In the genomic region with DNA sequence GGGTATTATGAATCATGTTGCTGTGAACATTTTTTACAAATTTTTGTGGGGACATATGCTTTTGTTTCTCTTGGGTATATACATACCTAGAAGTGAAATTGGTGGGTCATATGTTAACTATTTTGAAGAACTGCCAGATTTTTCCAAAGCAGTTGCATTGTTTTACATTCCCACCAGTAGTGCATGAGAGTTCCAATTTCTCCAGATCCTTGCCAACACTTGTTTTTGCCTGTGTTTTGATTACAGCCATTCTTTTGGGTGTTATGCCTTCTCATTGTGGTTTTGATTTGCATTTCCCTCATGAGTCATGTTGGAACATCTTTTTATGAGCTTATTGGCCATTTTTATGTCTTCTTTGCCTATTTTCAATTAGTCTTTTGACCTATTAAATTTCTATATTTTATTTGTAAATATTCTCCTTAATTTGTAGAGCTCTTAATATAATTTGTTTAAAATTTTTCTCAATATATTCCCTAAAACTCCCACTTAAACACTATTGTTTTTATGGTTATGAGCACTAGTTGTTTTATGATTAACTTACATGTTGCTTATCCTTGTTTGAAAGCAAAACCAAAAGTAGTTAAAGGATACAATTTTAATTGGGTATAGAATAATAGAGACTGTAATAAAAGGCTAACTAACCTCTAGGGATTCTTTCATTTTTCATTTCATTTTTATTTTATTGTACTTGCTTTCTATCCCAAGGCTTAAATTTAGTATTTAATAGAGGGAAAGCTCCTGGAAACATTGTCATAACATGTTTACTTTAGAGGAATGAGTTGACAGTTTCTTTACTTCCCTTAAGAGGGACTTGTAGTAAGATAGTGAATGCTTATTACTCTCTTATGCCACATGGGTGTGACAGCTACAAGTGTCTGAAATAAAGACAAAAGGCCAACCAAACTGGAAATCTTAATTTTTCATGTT, we compare ENCODE assay signal across 8 cellular contexts. TPM values are rescaled to one million over a fixed set of nuclear protein-coding genes. Genes with fewer than 3 reads are reported as not detected.
DNase-seq lines count a peak whose midpoint lies in the region; ATAC-seq and TF ChIP-seq lines count a peak whose summit lies in the region.

No MANE protein-coding gene starts in this region.

- H3K4me1 ChIP-seq in OCI-LY1 (ENCODE audit: insufficient read depth, low read length, severe bottlenecking) (peaks cover 46% of the 10 kb centered on the region), psoas muscle (peaks cover 50% of the 10 kb centered on the region)

- no peak for ATAC-seq in psoas muscle
- ATAC-seq in GM18909 (IDR thresholded peaks at IDR 0.05; ENCODE audit: poor library complexity, unreplicated experiment) = no peak

- H3K36me3 ChIP-seq in OCI-LY1 (ENCODE audit: insufficient read depth, low read length) (peaks cover 15% of the 10 kb centered on the region), psoas muscle (ENCODE audit: insufficient read depth in 1 of 2, low read depth in 1 of 2) (peaks cover 2 to 12% of the 10 kb centered on the region in 2 donors)

- peak; percentile 36 for DNase-seq in GM03348 (ENCODE audit: low spot score)
- DNase-seq in choroid plexus epithelial cell (ENCODE audit: low read depth) = peak; percentile 86
- no peak for DNase-seq in psoas muscle
- no peak for DNase-seq in posterior vena cava (ENCODE audit: low spot score)
- DNase-seq in DMS114 treated with DMSO at 0.1 percent for 48 hours (lab: John Stamatoyannopoulos, UW; ENCODE audit: unreplicated experiment) = no peak
- DNase-seq in NCI-H2029 (lab: John Stamatoyannopoulos, UW) = no peak

- peaks cover 6% of the 10 kb centered on the region for H3F3A ChIP-seq in OCI-LY1 (ENCODE audit: insufficient read depth, low read length)

- no peak overlapping the region for H3K4me2 ChIP-seq in OCI-LY1 (ENCODE audit: low read length)

- no peaks in the 10 kb centered on the region for H3K27me3 ChIP-seq in OCI-LY1 (ENCODE audit: insufficient read depth, low read length)
- no peaks in the 10 kb centered on the region for H3K27me3 ChIP-seq in psoas muscle (ENCODE audit: insufficient read depth in 3 of 3, low read length in 2 of 3)

- no peaks in the 10 kb centered on the region for H4K20me1 ChIP-seq in OCI-LY1 (ENCODE audit: insufficient read depth, low read length)

- H3K27ac ChIP-seq in OCI-LY1 (ENCODE audit: low read depth, low read length, poor library complexity, severe bottlenecking) = peak overlapping the region; percentile 60
- H3K27ac ChIP-seq in psoas muscle = peak overlapping the region; percentile 76

- peaks cover 81% of the 10 kb centered on the region for H3K79me2 ChIP-seq in OCI-LY1 (ENCODE audit: insufficient read depth, low read length)

- H3K4me3 ChIP-seq in OCI-LY1 (ENCODE audit: low read depth, low read length, poor library complexity, severe bottlenecking) (no peak overlapping the region), choroid plexus epithelial cell (ENCODE audit: low read depth, low read length) (no peak overlapping the region), psoas muscle (peak overlapping the region; percentile 26)

- intact Hi-C loops in psoas muscle (cut with DNase I) = no loop called here
- intact Hi-C loops in posterior vena cava (cut with DNase I) = no loop called here

- TF ChIP-seq CTCF in OCI-LY1 (IDR thresholded peaks at IDR 0.05; ENCODE audit: low read length) (no peak), choroid plexus epithelial cell (conservative IDR thresholded peaks at IDR 0.05; ENCODE audit: low read depth, low read length) (no peak), psoas muscle (IDR thresholded peaks at IDR 0.05) (no peak)

- no peaks in the 10 kb centered on the region for H3K9me2 ChIP-seq in OCI-LY1 (ENCODE audit: low read depth, low read length)

- no peak overlapping the region for H3K9ac ChIP-seq in OCI-LY1 (ENCODE audit: low read length)

- H3K9me3 ChIP-seq in OCI-LY1 (ENCODE audit: low read length) (0 out of 2 replicates have a peak, but pooled peaks cover 3% of the 10 kb centered on the region), psoas muscle (no peaks in the 10 kb centered on the region)

- H2AFZ ChIP-seq in OCI-LY1 (ENCODE audit: low read length) = no peak overlapping the region

RNA-seq across cellular contexts. Expression of gene UBR2, which starts 5.5 kb away (rescaled TPM):
- total RNA-seq in psoas muscle (10 to 100 TPM; 33.6 to 40.2 (median 34.3) TPM), posterior vena cava (10 to 100 TPM; 29.3 to 29.4 TPM)
- polyA plus RNA-seq in psoas muscle = 10 to 100 TPM in 2 of 3 donors, 1 to 10 TPM in 1; 9.4 to 22.9 (median 11.0) TPM

Comparison
In these comparisons a context has a peak if more than half of its experiments do, and no peak if none do; other contexts are left out.
1. DNase-seq: peak in GM03348 (single experiment) and choroid plexus epithelial cell (single experiment); none in psoas muscle (0 of 2), posterior vena cava (single experiment), DMS114 treated with DMSO at 0.1 percent for 48 hours (single experiment) and NCI-H2029 (single experiment).